Comparison of ENCODE assay signal across 7 cellular contexts in genomic region chr1:175208773-175209492, GRCh38. TPM values are rescaled to one million over a fixed set of nuclear protein-coding genes. Genes with fewer than 3 reads are reported as not detected.
DNase-seq lines count a peak whose midpoint lies in the region; ATAC-seq and TF ChIP-seq lines count a peak whose summit lies in the region.

No MANE protein-coding gene starts in this region.

- H3K36me3 Mint-ChIP-seq in neural progenitor cell: no peaks in the 10 kb centered on the region

- TF ChIP-seq POLR2A in transverse colon (IDR thresholded peaks at IDR 0.05): no peak

- ATAC-seq in GM18909 (IDR thresholded peaks at IDR 0.05; ENCODE audit: poor library complexity, unreplicated experiment): peak; percentile 91
- ATAC-seq in HG02642 (IDR thresholded peaks at IDR 0.05; ENCODE audit: poor library complexity, unreplicated experiment): peak; percentile 82
- no peak for ATAC-seq in left colon

- H4K20me1 ChIP-seq in neural progenitor cell (ENCODE audit: low read depth): no peaks in the 10 kb centered on the region

- no peak overlapping the region for H3K27ac Mint-ChIP-seq in neural progenitor cell

- no peak for TF ChIP-seq CTCF in transverse colon (IDR thresholded peaks at IDR 0.05)
- TF ChIP-seq CTCF in neural progenitor cell (IDR thresholded peaks at IDR 0.05): no peak

- H3K27ac ChIP-seq in transverse colon (peak overlapping the region; percentile 51 to 67 (median 58)), neural progenitor cell (no peak overlapping the region)

- H3K9me3 ChIP-seq in transverse colon (peaks cover 0 to 5% of the 10 kb centered on the region in 2 donors), neural progenitor cell (ENCODE audit: low read depth) (no peaks in the 10 kb centered on the region)

- H3F3A ChIP-seq in neural progenitor cell (ENCODE audit: low read depth): no peaks in the 10 kb centered on the region

- H3K27me3 ChIP-seq in transverse colon (no peaks in the 10 kb centered on the region), neural progenitor cell (no peaks in the 10 kb centered on the region)

- H3K4me2 ChIP-seq in neural progenitor cell: no peak overlapping the region

- intact Hi-C loops in transverse colon (cut with DNase I; ENCODE audit: low total_unique reads): no loop called here
- intact Hi-C loops in left colon (cut with DNase I, micrococcal nuclease): no loop called here

- in situ Hi-C loops in transverse colon (cut with MboI; ENCODE audit: low pct_ligation_motif_present in 1 of 4, low pct_unique_long_range_greater_than_20kb in 1 of 4, low sequenced_read_pairs in 3 of 4): no loop called here

- H3K36me3 ChIP-seq in transverse colon (no peaks in the 10 kb centered on the region), neural progenitor cell (no peaks in the 10 kb centered on the region)

- H2AFZ ChIP-seq in neural progenitor cell (replicated peaks): no peak overlapping the region

- H3K9ac ChIP-seq in neural progenitor cell: no peak overlapping the region

- DNase-seq in NCI-H510A (lab: John Stamatoyannopoulos, UW): peak; percentile 27
- peak; percentile 12 to 27 for DNase-seq in activated T-helper 1 cell treated with anti-CD3 and anti-CD28 coated beads, Interleukin-2, amount 50 U/mL, for 16 hours (ENCODE audit: low read depth in 1 of 2, low spot score in 1 of 2)
- DNase-seq in transverse colon: no peak
- DNase-seq in left colon: no peak
- DNase-seq in neural progenitor cell (ENCODE audit: low spot score): no peak

- no peak for TF ChIP-seq EP300 in transverse colon (IDR thresholded peaks at IDR 0.05; ENCODE audit: low read depth)

- 53% methylated on average over 6 of the region's 6 CpGs; no CpG with 5 or more reads in 1 of the 2 donors for WGBS in transverse colon (ENCODE audit: low coverage in 1 of 2), 2 donors

- no peak overlapping the region for H3K4me3 ChIP-seq in transverse colon
- no peak overlapping the region for H3K4me3 ChIP-seq in neural progenitor cell

- peaks cover 7% of the 10 kb centered on the region for H3K9me3 Mint-ChIP-seq in neural progenitor cell

- peaks cover 0 to 5% (median 0%) of the 10 kb centered on the region in 4 donors for H3K4me1 ChIP-seq in transverse colon
- H3K4me1 ChIP-seq in neural progenitor cell: no peaks in the 10 kb centered on the region

- no peak overlapping the region for H3K4me3 Mint-ChIP-seq in neural progenitor cell

- no peaks in the 10 kb centered on the region for H3K4me1 Mint-ChIP-seq in neural progenitor cell

- no peaks in the 10 kb centered on the region for H3K79me2 ChIP-seq in neural progenitor cell (ENCODE audit: low read depth)

- H3K27me3 Mint-ChIP-seq in neural progenitor cell (ENCODE audit: insufficient read depth, low read depth): no peaks in the 10 kb centered on the region

RNA-seq across cellular contexts. Expression of gene KIAA0040, which starts 16.4 kb away (rescaled TPM):
- 10 to 100 TPM; 17.5 to 35.5 (median 21.2) TPM for total RNA-seq in transverse colon
- total RNA-seq in left colon: 10 to 100 TPM; 14.8 to 14.9 TPM
- 0.15 TPM in 1 of 2 replicates, not detected in the other for total RNA-seq in neural progenitor cell (ENCODE audit: low replicate concordance)

Comparison
In these comparisons a context has a peak if more than half of its experiments do, and no peak if none do; other contexts are left out.
1. DNase-seq: peak in NCI-H510A (single experiment) and activated T-helper 1 cell treated with anti-CD3 and anti-CD28 coated beads, Interleukin-2, amount 50 U/mL, for 16 hours (2 of 2); none in transverse colon (single experiment), left colon (0 of 2) and neural progenitor cell (single experiment).
2. RNA of gene KIAA0040, which starts 16.4 kb away (total RNA-seq): 17.5 to 35.5 TPM in transverse colon and 14.8 to 14.9 TPM in left colon; 0.15 TPM in neural progenitor cell; every median in the first group is over 10 times any median in the second.